22 cellular contexts compared by ENCODE assay signal in the genomic region with DNA sequence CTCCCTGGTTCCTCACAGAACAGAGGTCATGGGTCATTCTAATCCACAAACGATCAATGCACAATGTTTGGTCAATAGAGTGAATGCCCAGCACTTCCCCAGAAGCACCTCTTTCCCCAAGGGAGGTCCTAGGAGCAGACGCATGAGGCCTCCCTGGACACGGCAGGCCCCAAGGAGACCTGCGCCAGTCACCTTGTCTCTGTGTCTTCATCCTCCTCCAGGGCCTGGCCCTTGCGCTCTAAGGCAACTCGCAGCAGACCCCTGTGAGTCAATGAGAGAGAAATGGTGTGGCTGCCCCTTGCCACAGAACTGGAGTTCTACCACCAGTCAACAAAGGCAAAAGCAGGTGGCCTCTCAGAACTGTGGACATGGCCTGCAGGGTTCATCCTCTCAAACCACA. TPM values are rescaled to one million over a fixed set of nuclear protein-coding genes. Genes with fewer than 3 reads are reported as not detected.
DNase-seq lines count a peak whose midpoint lies in the region; FAIRE-seq and TF ChIP-seq lines count a peak whose summit lies in the region.
"Had no signal": no experiment of that assay in that cellular context is flagged by ENCODE, and none has a peak within 500 bp of the region (broad histone marks: within the 10 kb centered on the region; RNA-seq: fewer than 3 reads in every experiment).

No MANE protein-coding gene starts in this region.

- no peaks in the 10 kb centered on the region for H3K27me3 ChIP-seq in neuronal stem cell (ENCODE audit: control insufficient read depth in 3 of 3, insufficient read depth in 3 of 3, low read depth in 1 of 3, low read length in 3 of 3)
- H3K27me3 ChIP-seq: BLaER1 had no signal

- H3K4me3 Mint-ChIP-seq in CD14-positive monocyte (no peak overlapping the region), glutamatergic neuron (ENCODE audit: unreplicated experiment) (no peak overlapping the region)
- H3K4me3 Mint-ChIP-seq: CD8-positive, alpha-beta T cell; GM23338 had no signal

- H3K4me3 ChIP-seq in kidney (ENCODE audit: low read length in 2 of 2) (no peak overlapping the region), neuronal stem cell (ENCODE audit: low read length in 2 of 2) (no peak overlapping the region)
- H3K4me3 ChIP-seq: BLaER1, GM23338 had no signal

- TF ChIP-seq CTCF in CD14-positive monocyte (IDR thresholded peaks at IDR 0.05) = no peak
- TF ChIP-seq CTCF in glutamatergic neuron (IDR thresholded peaks at IDR 0.05; ENCODE audit: partially characterized antibody, unreplicated experiment) = no peak
- no peak for TF ChIP-seq CTCF in kidney (IDR thresholded peaks at IDR 0.05; ENCODE audit: borderline replicate concordance, extremely low read depth, insufficient read depth)

- peaks cover 2% of the 10 kb centered on the region for H3K79me1 ChIP-seq in neuronal stem cell (ENCODE audit: low read depth, low read length)

- no peak overlapping the region for H3K23ac ChIP-seq in neuronal stem cell (ENCODE audit: low read depth, low read length, poor library complexity)

- H3K18ac ChIP-seq in neuronal stem cell (ENCODE audit: low read length) = no peak overlapping the region

- intact Hi-C loops in CD14-positive monocyte (cut with micrococcal nuclease) = no loop called here
- intact Hi-C loops in kidney (cut with DNase I) = no loop called here

- H3K14ac ChIP-seq in neuronal stem cell (ENCODE audit: low read length) = no peak overlapping the region

- H2BK5ac ChIP-seq in neuronal stem cell (ENCODE audit: low read length) = no peak overlapping the region

- H2AK5ac ChIP-seq in neuronal stem cell (ENCODE audit: low read depth, low read length) = peak overlapping the region; percentile 3

- H2BK12ac ChIP-seq in neuronal stem cell (ENCODE audit: low read length) = no peak overlapping the region

- no peak overlapping the region for H2BK120ac ChIP-seq in neuronal stem cell (ENCODE audit: low read depth, low read length)

- H3K4me2 ChIP-seq in neuronal stem cell (ENCODE audit: insufficient read depth, low read length, poor library complexity, severe bottlenecking) = no peak overlapping the region
- H3K4me2 ChIP-seq: BLaER1, GM23338 had no signal

- no peak overlapping the region for H2AFZ ChIP-seq in neuronal stem cell (ENCODE audit: low read length)
- H2AFZ ChIP-seq: GM23338 had no signal

- H3K27me3 Mint-ChIP-seq in CD14-positive monocyte (ENCODE audit: low read depth in 3 of 3) (peaks cover 0 to 2% (median 2%) of the 10 kb centered on the region in 3 donors), glutamatergic neuron (ENCODE audit: unreplicated experiment) (peaks cover 3% of the 10 kb centered on the region)

- H3K36me3 ChIP-seq in kidney (ENCODE audit: control insufficient read depth in 1 of 2, insufficient read depth in 2 of 2, low read length in 2 of 2) = peaks cover 0 to 4% of the 10 kb centered on the region in 2 donors
- H3K36me3 ChIP-seq in neuronal stem cell (replicated peaks in 1 of 2; ENCODE audit: control insufficient read depth in 2 of 2, insufficient read depth in 2 of 2, low read length in 2 of 2) = no peaks in the 10 kb centered on the region
- H3K36me3 ChIP-seq: BLaER1 had no signal

- H3K4ac ChIP-seq in neuronal stem cell (ENCODE audit: low read length) = no peak overlapping the region

- no peak overlapping the region for H3K27ac ChIP-seq in kidney (ENCODE audit: low read depth in 2 of 2, low read length in 2 of 2)
- no peak overlapping the region for H3K27ac ChIP-seq in neuronal stem cell (replicated peaks; ENCODE audit: low read length)
- H3K27ac ChIP-seq: BLaER1 had no signal

- H3K9me3 ChIP-seq in kidney (ENCODE audit: control insufficient read depth in 1 of 2, low read length in 2 of 2) = no peaks in the 10 kb centered on the region
- no peaks in the 10 kb centered on the region for H3K9me3 ChIP-seq in neuronal stem cell (replicated peaks in 1 of 2; ENCODE audit: control insufficient read depth in 2 of 2, insufficient read depth in 1 of 2, low read depth in 1 of 2, low read length in 2 of 2)
- H3K9me3 ChIP-seq: BLaER1 had no signal

- no CpG with 5 or more reads among the region's 6 CpGs for WGBS in neuronal stem cell (ENCODE audit: extremely low coverage in 2 of 2, insufficient read length in 2 of 2, insufficient replicate concordance in 1 of 2), 2 donors

- peaks cover 0 to 2% (median 0%) of the 10 kb centered on the region in 7 donors for H3K9me3 Mint-ChIP-seq in CD14-positive monocyte
- H3K9me3 Mint-ChIP-seq in glutamatergic neuron (ENCODE audit: unreplicated experiment) = peaks cover 3% of the 10 kb centered on the region
- H3K9me3 Mint-ChIP-seq: CD8-positive, alpha-beta T cell; GM23338 had no signal

- H2BK15ac ChIP-seq in neuronal stem cell (ENCODE audit: low read length) = no peak overlapping the region

- no peak overlapping the region for H4K91ac ChIP-seq in neuronal stem cell (ENCODE audit: low read depth, low read length, poor library complexity)

- H3K9ac ChIP-seq in kidney (ENCODE audit: low read length in 2 of 2) (no peak overlapping the region), neuronal stem cell (ENCODE audit: low read depth, low read length, poor library complexity) (no peak overlapping the region)
- H3K9ac ChIP-seq: BLaER1 had no signal

- FAIRE-seq in kidney (lab: Jason Lieb, UNC) = no peak
- FAIRE-seq: GM12891, RCC 7860 had no signal

- H3K27ac Mint-ChIP-seq in CD14-positive monocyte (no peak overlapping the region), glutamatergic neuron (ENCODE audit: unreplicated experiment) (no peak overlapping the region)
- H3K27ac Mint-ChIP-seq: CD8-positive, alpha-beta T cell; GM23338 had no signal

- H4K8ac ChIP-seq in neuronal stem cell (ENCODE audit: low read depth, low read length) = no peak overlapping the region

- H3K36me3 Mint-ChIP-seq in CD14-positive monocyte (no peaks in the 10 kb centered on the region), glutamatergic neuron (ENCODE audit: unreplicated experiment) (no peaks in the 10 kb centered on the region)

- DNase-seq in CD14-positive monocyte (ENCODE audit: low spot score) (peak; percentile 22), glutamatergic neuron (peak; percentile 6), kidney (peak; percentile 19), neuronal stem cell (ENCODE audit: low spot score) (no peak), NCI-H2081 treated with DMSO at 0.1 percent for 48 hours (lab: John Stamatoyannopoulos, UW) (no peak), COLO829 (ENCODE audit: low spot score) (no peak), occipital lobe (lab: John Stamatoyannopoulos, UW) (no peak), NCI-H1105 treated with DMSO at 0.1 percent for 48 hours (lab: John Stamatoyannopoulos, UW) (no peak)
- DNase-seq: CD8-positive, alpha-beta T cell; DMS53; NCI-H1092 treated with DMSO at 0.1 percent for 48 hours; NCI-H1694; NCI-H2107; NCI-H510A; NCI-H748 treated with DMSO at 0.1 percent for 48 hours had no signal

- H3K4me1 ChIP-seq in kidney (ENCODE audit: control insufficient read depth in 1 of 2, insufficient read depth in 1 of 2, low read depth in 1 of 2, low read length in 2 of 2) = no peaks in the 10 kb centered on the region
- H3K4me1 ChIP-seq in neuronal stem cell (ENCODE audit: control insufficient read depth in 2 of 2, insufficient read depth in 1 of 2, low read depth in 1 of 2, low read length in 2 of 2) = peaks cover 0 to 14% of the 10 kb centered on the region in 2 donors

- H3K4me1 Mint-ChIP-seq in CD14-positive monocyte = peaks cover 6% of the 10 kb centered on the region
- no peaks in the 10 kb centered on the region for H3K4me1 Mint-ChIP-seq in glutamatergic neuron (ENCODE audit: low read depth, unreplicated experiment)
- H3K4me1 Mint-ChIP-seq: GM23338 had no signal

RNA-seq across cellular contexts. Expression of a gene that starts 18.1 kb away (rescaled TPM):
- under 1 TPM; 0.38 to 0.55 TPM for polyA plus RNA-seq in CD14-positive monocyte
- 0.51 TPM for total RNA-seq in glutamatergic neuron (ENCODE audit: unreplicated experiment)
- total RNA-seq in kidney = 78.9 TPM
- polyA plus RNA-seq in kidney (ENCODE audit: insufficient read depth, low read depth, low replicate concordance) = 43.0 TPM
- polyA plus RNA-seq in neuronal stem cell (2013, experiment 1 of 2) = 0.78 TPM
- 0.60 TPM for polyA plus RNA-seq in neuronal stem cell (2013, experiment 2 of 2)
- total RNA-seq in occipital lobe = 3.9 TPM

RNA-seq across cellular contexts. Expression of a gene that starts 25.8 kb away (rescaled TPM):
- polyA plus RNA-seq in CD14-positive monocyte (not detected), kidney (ENCODE audit: insufficient read depth, low read depth, low replicate concordance) (1.3 TPM)
- total RNA-seq in glutamatergic neuron (ENCODE audit: unreplicated experiment) (not detected), kidney (0.79 TPM), occipital lobe (2.5 TPM)
- 0.26 TPM for polyA plus RNA-seq in neuronal stem cell (2013, experiment 1 of 2)
- 0.30 TPM for polyA plus RNA-seq in neuronal stem cell (2013, experiment 2 of 2)
- total RNA-seq: A673, LHCN-M2, OCI-LY7 had no signal

RNA-seq across cellular contexts. Expression of a gene that starts 42.2 kb away (rescaled TPM):
- polyA plus RNA-seq in CD14-positive monocyte (not detected), kidney (ENCODE audit: insufficient read depth, low read depth, low replicate concordance) (0.19 TPM)
- total RNA-seq in glutamatergic neuron (ENCODE audit: unreplicated experiment) (not detected), kidney (0.35 TPM), occipital lobe (0.31 TPM)
- 0.64 TPM for polyA plus RNA-seq in neuronal stem cell (2013, experiment 1 of 2)
- 0.57 TPM for polyA plus RNA-seq in neuronal stem cell (2013, experiment 2 of 2)
- total RNA-seq: A673; CD8-positive, alpha-beta T cell; LHCN-M2; OCI-LY7 had no signal

Comparison
In these comparisons a context has a peak if more than half of its experiments do, and no peak if none do; other contexts are left out.
1. DNase-seq: peak in CD14-positive monocyte (single experiment), glutamatergic neuron (single experiment) and kidney (single experiment); none in neuronal stem cell (single experiment), NCI-H2081 treated with DMSO at 0.1 percent for 48 hours (single experiment), COLO829 (single experiment), occipital lobe (single experiment) and NCI-H1105 treated with DMSO at 0.1 percent for 48 hours (single experiment).
2. RNA of a gene that starts 18.1 kb away (total RNA-seq): 78.9 TPM in kidney (single experiment); 3.9 TPM in occipital lobe (single experiment) and 0.51 TPM in glutamatergic neuron (single experiment); every median in the first group is over 10 times any median in the second.